ENCODE assay signal across 18 cellular contexts in the genomic region with DNA sequence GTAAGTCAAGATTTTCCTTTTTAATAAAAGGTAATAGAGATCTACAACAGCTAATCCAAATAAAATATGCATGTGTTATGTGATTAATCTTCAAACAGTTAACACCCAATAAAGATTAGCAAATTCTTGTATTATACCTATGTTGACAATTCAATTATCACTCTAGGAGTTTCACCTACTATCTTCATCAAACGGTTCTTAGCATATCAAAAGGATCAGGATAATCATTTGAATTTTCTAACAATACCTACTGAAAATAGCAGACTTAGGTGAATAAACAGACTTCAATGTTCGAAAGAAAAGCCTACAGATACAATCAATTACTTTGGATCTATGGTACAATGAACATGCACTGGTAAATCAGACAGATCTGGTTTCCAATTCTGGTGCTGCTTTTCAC.
DNase-seq lines count a peak whose midpoint lies in the region; ATAC-seq, FAIRE-seq and TF ChIP-seq lines count a peak whose summit lies in the region.
"Had no signal": no experiment of that assay in that cellular context is flagged by ENCODE, and none has a peak within 500 bp of the region (broad histone marks: within the 10 kb centered on the region; RNA-seq: fewer than 3 reads in every experiment).

No MANE protein-coding gene starts in this region.

- FAIRE-seq in D721Med (lab: Jason Lieb, UNC): peak; percentile 66
- FAIRE-seq: GM12891, GM19239, H1 had no signal

- DNase-seq in D721Med (ENCODE audit: insufficient read length, low spot score) (no peak), NCI-H69 (lab: John Stamatoyannopoulos, UW) (peak; percentile 79), NCI-H1436 (lab: John Stamatoyannopoulos, UW) (no peak)
- DNase-seq in stimulated activated CD4-positive, alpha-beta T cell treated with anti-CD3 and anti-CD28 coated beads, Interleukin-2, amount 100 ng/mL, for 24 hours: no peak
- DNase-seq: ACHN; CD4-positive, alpha-beta T cell; DMS153; DMS79 treated with DMSO at 0.1 percent for 48 hours; EL had no signal

- H3K27ac ChIP-seq in HUES6 (ENCODE audit: low read depth, low read length) (peak overlapping the region; percentile 39; the same call in 1 of the 2 replicates), iPS-18a (ENCODE audit: low read length) (no peak overlapping the region)
- H3K27ac ChIP-seq: BLaER1 treated with 17β-estradiol and CSF1 and Interleukin-3, amounts not matched to agents 10 nM and 100 nM; HL-60 had no signal

- no peak for ATAC-seq in HG03439 (IDR thresholded peaks at IDR 0.05; ENCODE audit: unreplicated experiment)
- ATAC-seq: HCT116 had no signal

- H3K9ac ChIP-seq in HUES6 (ENCODE audit: low read length) (no peak overlapping the region), iPS-18a (ENCODE audit: low read length) (no peak overlapping the region)
- H3K9ac ChIP-seq: BLaER1 treated with 17β-estradiol and CSF1 and Interleukin-3, amounts not matched to agents 10 nM and 100 nM had no signal

- H3K4me1 ChIP-seq in HUES6 (ENCODE audit: control insufficient read depth, insufficient read depth, low read length) (peaks cover 50% of the 10 kb centered on the region), iPS-18a (ENCODE audit: control insufficient read depth, low read depth, low read length) (peaks cover 35% of the 10 kb centered on the region)
- H3K4me1 ChIP-seq: BLaER1 treated with 17β-estradiol and CSF1 and Interleukin-3, amounts not matched to agents 10 nM and 100 nM had no signal

- TF ChIP-seq CTCF in D721Med (IDR thresholded peaks at IDR 0.05; ENCODE audit: insufficient read depth, missing control alignments): no peak

- H3K36me3 ChIP-seq in HUES6 (ENCODE audit: control insufficient read depth, insufficient read depth, low read length): no peaks in the 10 kb centered on the region
- no peaks in the 10 kb centered on the region for H3K36me3 ChIP-seq in iPS-18a (ENCODE audit: control insufficient read depth, low read depth, low read length)
- H3K36me3 ChIP-seq: BLaER1 treated with 17β-estradiol and CSF1 and Interleukin-3, amounts not matched to agents 10 nM and 100 nM had no signal

- H3K4me3 ChIP-seq in HUES6 (ENCODE audit: low read depth, low read length): peak overlapping the region; percentile 12; the same call in 1 of the 2 replicates
- H3K4me3 ChIP-seq in iPS-18a (ENCODE audit: low read length): peak overlapping the region; percentile 5
- H3K4me3 ChIP-seq: BLaER1 treated with 17β-estradiol and CSF1 and Interleukin-3, amounts not matched to agents 10 nM and 100 nM had no signal

- no peaks in the 10 kb centered on the region for H3K9me3 ChIP-seq in HUES6 (ENCODE audit: control insufficient read depth, insufficient read depth, low read depth, low read length)
- H3K9me3 ChIP-seq in iPS-18a (ENCODE audit: control insufficient read depth, low read depth, low read length): no peaks in the 10 kb centered on the region
- H3K9me3 ChIP-seq: BLaER1 treated with 17β-estradiol and CSF1 and Interleukin-3, amounts not matched to agents 10 nM and 100 nM had no signal

- H3K27me3 ChIP-seq in HUES6 (ENCODE audit: control insufficient read depth, insufficient read depth, low read length): no peaks in the 10 kb centered on the region
- H3K27me3 ChIP-seq in iPS-18a (ENCODE audit: control insufficient read depth, insufficient read depth, low read length): no peaks in the 10 kb centered on the region
- H3K27me3 ChIP-seq: BLaER1 treated with 17β-estradiol and CSF1 and Interleukin-3, amounts not matched to agents 10 nM and 100 nM had no signal
